10 cellular contexts compared by ENCODE assay signal in genomic region chr6:117463762-117464665, GRCh38. TPM values are rescaled to one million over a fixed set of nuclear protein-coding genes. Genes with fewer than 3 reads are reported as not detected.
DNase-seq lines count a peak whose midpoint lies in the region; ATAC-seq and TF ChIP-seq lines count a peak whose summit lies in the region.
"Had no signal": no experiment of that assay in that cellular context is flagged by ENCODE, and none has a peak within 500 bp of the region (broad histone marks: within the 10 kb centered on the region; RNA-seq: fewer than 3 reads in every experiment).

No MANE protein-coding gene starts in this region.

- peak overlapping the region; percentile 63 for H3K27ac Mint-ChIP-seq in activated CD8-positive, alpha-beta memory T cell treated with anti-CD3 and anti-CD28 coated beads, Interleukin-2, amount 10 ng/mL, durations not matched to agents 7 days and 5 days

- H3K9me3 ChIP-seq in smooth muscle cell (replicated peaks; ENCODE audit: low read depth) (no peaks in the 10 kb centered on the region), prostate gland (no peaks in the 10 kb centered on the region)

- no peaks in the 10 kb centered on the region for H4K20me1 ChIP-seq in smooth muscle cell (ENCODE audit: low read depth)

- WGBS in smooth muscle cell (ENCODE audit: low lambda C conversion rate) = 52% methylated on average over 4 of the region's 4 CpGs
- 69% methylated on average over 4 of the region's 4 CpGs for WGBS in prostate gland

- H3K4me2 ChIP-seq in smooth muscle cell = peak overlapping the region; percentile 72

- peak; percentile 91 for ATAC-seq in activated CD8-positive, alpha-beta memory T cell treated with anti-CD3 and anti-CD28 coated beads, Interleukin-2, amount 10 ng/mL, durations not matched to agents 7 days and 5 days
- ATAC-seq in HG03460 (IDR thresholded peaks at IDR 0.05; ENCODE audit: unreplicated experiment) = peak; percentile 57

- peak overlapping the region; percentile 6 for H3K4me3 Mint-ChIP-seq in activated CD8-positive, alpha-beta memory T cell treated with anti-CD3 and anti-CD28 coated beads, Interleukin-2, amount 10 ng/mL, durations not matched to agents 7 days and 5 days

- peak overlapping the region; percentile 16 for H3K9ac ChIP-seq in smooth muscle cell (ENCODE audit: low read depth)

- DNase-seq in activated CD8-positive, alpha-beta memory T cell treated with anti-CD3 and anti-CD28 coated beads, Interleukin-2, amount 10 ng/mL, durations not matched to agents 7 days and 5 days = no peak
- no peak for DNase-seq in activated CD8-positive, alpha-beta memory T cell treated with anti-CD3 and anti-CD28 coated beads, Interleukin-2, amount 50 U/mL, for 4 hours
- DNase-seq in amniotic epithelial cell (ENCODE audit: low read depth) (peak; percentile 61), smooth muscle cell (lab: John Stamatoyannopoulos, UW; ENCODE audit: unreplicated experiment) (no peak), activated gamma-delta T cell treated with Interleukin-2 at 50 U/mL for 16 hours (no peak), prostate gland (ENCODE audit: low spot score) (no peak)
- DNase-seq in effector CD4-positive, alpha-beta T cell = no peak
- DNase-seq: erythroblast had no signal

- no peak for TF ChIP-seq POLR2A in prostate gland (IDR thresholded peaks at IDR 0.05)

- TF ChIP-seq CTCF in smooth muscle cell (IDR thresholded peaks at IDR 0.05; ENCODE audit: borderline replicate concordance, insufficient read depth, poor library complexity, severe bottlenecking) (no peak), prostate gland (IDR thresholded peaks at IDR 0.05) (no peak)

- peaks cover 37% of the 10 kb centered on the region for H3K4me1 Mint-ChIP-seq in activated CD8-positive, alpha-beta memory T cell treated with anti-CD3 and anti-CD28 coated beads, Interleukin-2, amount 10 ng/mL, durations not matched to agents 7 days and 5 days

- H3F3A ChIP-seq in smooth muscle cell (ENCODE audit: low read depth) = peaks cover 19% of the 10 kb centered on the region

- H3K4me1 ChIP-seq in smooth muscle cell (ENCODE audit: low read depth) (peaks cover 9% of the 10 kb centered on the region), prostate gland (replicated peaks) (no peaks in the 10 kb centered on the region)

- intact Hi-C loops in prostate gland (cut with DNase I) = no loop called here

- no peaks in the 10 kb centered on the region for H3K79me2 ChIP-seq in smooth muscle cell (ENCODE audit: low read depth)

- H2AFZ ChIP-seq in smooth muscle cell (ENCODE audit: low read depth) = peak overlapping the region; percentile 9

- H3K4me3 ChIP-seq in smooth muscle cell (no peak overlapping the region), prostate gland (no peak overlapping the region)

- no peaks in the 10 kb centered on the region for H3K36me3 ChIP-seq in smooth muscle cell (ENCODE audit: low read depth)
- H3K36me3 ChIP-seq in prostate gland = no peaks in the 10 kb centered on the region

- H3K9me3 Mint-ChIP-seq in activated CD8-positive, alpha-beta memory T cell treated with anti-CD3 and anti-CD28 coated beads, Interleukin-2, amount 10 ng/mL, durations not matched to agents 7 days and 5 days (ENCODE audit: low read depth) = peaks cover 2% of the 10 kb centered on the region

- CTCF ChIA-PET in activated CD8-positive, alpha-beta memory T cell treated with anti-CD3 and anti-CD28 coated beads, Interleukin-2, amount 10 ng/mL, durations not matched to agents 7 days and 5 days (lab: Charles Lee) = interaction anchor here (2.3 to 2.5 kb wide), 2 partner anchors 14 to 17 kb away, joined by 9 to 11 read pairs; no protein-coding TSS in a partner anchor

- peaks cover 19% of the 10 kb centered on the region for H3K27me3 Mint-ChIP-seq in activated CD8-positive, alpha-beta memory T cell treated with anti-CD3 and anti-CD28 coated beads, Interleukin-2, amount 10 ng/mL, durations not matched to agents 7 days and 5 days

- peaks cover 3% of the 10 kb centered on the region for H3K36me3 Mint-ChIP-seq in activated CD8-positive, alpha-beta memory T cell treated with anti-CD3 and anti-CD28 coated beads, Interleukin-2, amount 10 ng/mL, durations not matched to agents 7 days and 5 days

- H3K27ac ChIP-seq in smooth muscle cell (ENCODE audit: low read depth) (peak overlapping the region; percentile 81), prostate gland (no peak overlapping the region)

- H3K27me3 ChIP-seq in smooth muscle cell (ENCODE audit: low read depth) (no peaks in the 10 kb centered on the region), prostate gland (replicated peaks; ENCODE audit: insufficient read depth) (no peaks in the 10 kb centered on the region)

RNA-seq across cellular contexts. Expression of gene DCBLD1, which starts 18.5 kb away (rescaled TPM):
- 1 to 10 TPM; 5.8 to 6.1 TPM for total RNA-seq in activated CD8-positive, alpha-beta memory T cell treated with anti-CD3 and anti-CD28 coated beads, Interleukin-2, amount 10 ng/mL, durations not matched to agents 7 days and 5 days
- total RNA-seq in smooth muscle cell = 82.1 and 86.1 TPM in 2 replicates
- polyA plus RNA-seq in smooth muscle cell = 44.6 and 77.5 TPM in 2 replicates
- total RNA-seq in prostate gland = 10 to 100 TPM in 1 of 2 donors, 1 to 10 TPM in 1; 8.8 to 17.6 TPM

RNA-seq across cellular contexts. Expression of gene ROS1, which starts 38.3 kb away (rescaled TPM):
- total RNA-seq in activated CD8-positive, alpha-beta memory T cell treated with anti-CD3 and anti-CD28 coated beads, Interleukin-2, amount 10 ng/mL, durations not matched to agents 7 days and 5 days = not detected
- total RNA-seq in smooth muscle cell = 0.09 and 3.0 TPM in 2 replicates
- polyA plus RNA-seq in smooth muscle cell = 0.03 and 0.08 TPM in 2 replicates
- total RNA-seq in prostate gland = under 1 TPM; 0.23 to 0.34 TPM
- total RNA-seq: T-helper 2 cell treated with Interferon-gamma antibody and Interleukin-4, amounts not matched to agents 100 ng/mL and 5 ng/mL, for 36 hours had no signal
